In genomic region chr10:116106611-116107010, GRCh38 we compare ENCODE assay signal across 25 cellular contexts.
"Had no signal": no experiment of that assay in that cellular context is flagged by ENCODE, and none has a peak within 500 bp of the region (broad histone marks: within the 10 kb centered on the region; RNA-seq: fewer than 3 reads in every experiment).

No MANE protein-coding gene starts in this region.

- H3K4me1 ChIP-seq: heart left ventricle, lower lobe of right lung, right atrium auricular region, testis, thyroid gland, transverse colon, upper lobe of left lung had no signal

- H3K36me3 ChIP-seq: heart left ventricle, lower lobe of right lung, ovary, right atrium auricular region, right lobe of liver, thyroid gland, transverse colon, upper lobe of left lung had no signal

- H3K9me3 ChIP-seq: heart left ventricle, lower lobe of right lung, mucosa of descending colon, ovary, right atrium auricular region, right lobe of liver, testis, thyroid gland, transverse colon, upper lobe of left lung had no signal

- H3K27ac ChIP-seq: heart left ventricle, lower lobe of right lung, ovary, right atrium auricular region, right lobe of liver, testis, thyroid gland, transverse colon, upper lobe of left lung had no signal

- H3K27me3 ChIP-seq: heart left ventricle, ovary, right atrium auricular region, right lobe of liver, testis, thyroid gland, transverse colon, upper lobe of left lung had no signal

- DNase-seq: hypothalamus; immature natural killer cell; lower lobe of right lung; mammary epithelial cell; mesendoderm; midbrain; mucosa of descending colon; naive thymus-derived CD4-positive, alpha-beta T cell; ovary; right lobe of liver; stimulated activated CD4-positive, alpha-beta T cell treated with anti-CD3 and anti-CD28 coated beads, Interleukin-1b, Interleukin-23, amount 100 ng/mL, for 48 hours; stimulated activated CD4-positive, alpha-beta T cell treated with anti-CD3 and anti-CD28 coated beads, Interleukin-2, amount 100 ng/mL, for 48 hours; stimulated activated CD4-positive, alpha-beta T cell treated with anti-CD3 and anti-CD28 coated beads, Interleukin-4, amount 100 ng/mL, for 4 hours; stimulated activated CD8-positive, alpha-beta memory T cell treated with anti-CD3 and anti-CD28 coated beads, Interleukin-4, amount 100 ng/mL, for 48 hours; stimulated activated naive CD4-positive, alpha-beta T cell treated with Interleukin-2 at 50 U/mL for 16 hours; stimulated activated naive CD8-positive, alpha-beta T cell treated with anti-CD3 and anti-CD28 coated beads, Interleukin-15, amount 100 ng/mL, for 72 hours; testis; thyroid gland; transverse colon; upper lobe of left lung had no signal

- H3K4me3 ChIP-seq: heart left ventricle, lower lobe of right lung, mucosa of descending colon, ovary, right atrium auricular region, right lobe of liver, smooth muscle cell, testis, thyroid gland, transverse colon, upper lobe of left lung had no signal

- ATAC-seq: heart left ventricle; lower lobe of right lung; mucosa of descending colon; naive thymus-derived CD4-positive, alpha-beta T cell; natural killer cell treated with Interleukin-12 subunit alpha and Interleukin-12 subunit beta and Interleukin-15 and Interleukin-18, amount 100 ng/mL, for 72 hours; right lobe of liver; stimulated activated memory B cell treated with anti-CD40 and anti-IgM and Interleukin-4, amounts not matched to agents 10 μg/mL and 1 μg/mL and 100 μg/mL, for 72 hours; stimulated activated naive CD8-positive, alpha-beta T cell treated with anti-CD3 and anti-CD28 coated beads, Interleukin-15, amount 100 ng/mL, for 72 hours had no signal
